Comparison of ENCODE assay signal across 20 cellular contexts in the genomic region with DNA sequence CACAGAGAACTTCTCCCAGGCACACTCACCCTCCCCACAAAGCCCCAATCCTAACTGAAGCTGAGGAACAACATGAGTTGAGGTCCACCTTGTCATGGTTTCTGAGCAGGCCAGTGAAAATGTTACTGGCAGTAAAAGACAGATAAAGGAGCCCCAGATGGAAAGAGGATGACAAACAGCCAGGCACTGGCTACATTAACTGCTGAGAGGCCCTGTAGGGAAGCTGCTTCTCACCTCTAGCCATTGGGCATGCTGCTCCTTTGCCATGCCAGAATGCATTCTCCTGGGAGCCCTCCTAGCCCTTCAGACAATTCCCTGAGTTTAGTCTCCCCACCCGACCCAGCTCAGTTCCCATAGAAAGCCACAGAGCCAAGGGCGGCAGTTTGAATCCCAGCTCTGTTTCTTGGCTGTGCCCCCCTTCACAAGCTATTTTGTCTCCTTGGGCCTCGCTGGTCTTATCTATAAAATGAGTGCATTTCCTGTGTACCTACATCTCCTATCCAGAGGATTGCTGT.
DNase-seq lines count a peak whose midpoint lies in the region; ATAC-seq and TF ChIP-seq lines count a peak whose summit lies in the region.
"Had no signal": no experiment of that assay in that cellular context is flagged by ENCODE, and none has a peak within 500 bp of the region (broad histone marks: within the 10 kb centered on the region; RNA-seq: fewer than 3 reads in every experiment).

No MANE protein-coding gene starts in this region.

- CTCF ChIA-PET in SK-N-SH (lab: Yijun Ruan, JAX): interaction anchor here (0.6 to 1.2 kb wide), 2 partner anchors 50 to 61 kb away, joined by 3 to 4 read pairs; a partner anchor contains a TSS

- H3K4me2 ChIP-seq in SK-N-SH: no peak overlapping the region

- DNase-seq in OCI-M2 (lab: John Stamatoyannopoulos, UW; ENCODE audit: unreplicated experiment): peak; percentile 29
- DNase-seq in chondrocyte (ENCODE audit: low spot score): no peak
- DNase-seq in lung (ENCODE audit: low spot score): no peak
- no peak for DNase-seq in stomach
- no peak for DNase-seq in NCI-H2029 (lab: John Stamatoyannopoulos, UW)
- no peak for DNase-seq in SK-N-SH
- DNase-seq in H4 (ENCODE audit: low spot score): no peak
- DNase-seq: activated CD4-positive, alpha-beta memory T cell treated with anti-CD3 and anti-CD28 coated beads for 36 hours; anterior cingulate cortex; CD4-positive, alpha-beta memory T cell; cerebellar nuclear complex; DMS153; naive thymus-derived CD8-positive, alpha-beta T cell; NCI-H1417; NCI-H2107; NCI-H524 treated with DMSO at 0.1 percent for 48 hours; RPMI8226 had no signal

- H3K36me3 Mint-ChIP-seq in chondrocyte (ENCODE audit: low read depth): peaks cover 38% of the 10 kb centered on the region
- H3K36me3 Mint-ChIP-seq: activated CD4-positive, alpha-beta memory T cell treated with anti-CD3 and anti-CD28 coated beads for 36 hours; CD4-positive, alpha-beta memory T cell; naive thymus-derived CD8-positive, alpha-beta T cell had no signal

- H3K9me3 ChIP-seq in lung (ENCODE audit: control insufficient read depth in 2 of 2, insufficient read depth in 1 of 2, low read length in 1 of 2): no peaks in the 10 kb centered on the region
- no peaks in the 10 kb centered on the region for H3K9me3 ChIP-seq in stomach
- H3K9me3 ChIP-seq in SK-N-SH: no peaks in the 10 kb centered on the region
- H3K9me3 ChIP-seq: HAP-1, sigmoid colon had no signal

- TF ChIP-seq CTCF in chondrocyte (IDR thresholded peaks at IDR 0.05) (no peak), lung (IDR thresholded peaks at IDR 0.05; ENCODE audit: control extremely low read depth, extremely low read depth) (no peak), stomach (IDR thresholded peaks at IDR 0.05) (no peak), SK-N-SH (IDR thresholded peaks at IDR 0.05) (no peak)

- peaks cover 4 to 9% of the 10 kb centered on the region in 2 donors for H3K4me1 ChIP-seq in lung (ENCODE audit: control insufficient read depth in 2 of 2, insufficient read depth in 2 of 2, low read length in 2 of 2)
- peaks cover 0 to 25% (median 12%) of the 10 kb centered on the region in 4 donors for H3K4me1 ChIP-seq in stomach
- H3K4me1 ChIP-seq in SK-N-SH (ENCODE audit: control insufficient read depth in 1 of 2, insufficient read depth in 2 of 2, low read depth in 1 of 2, low read length in 1 of 2): no peaks in the 10 kb centered on the region; a peak in 1 of 4 replicates
- H3K4me1 ChIP-seq: HAP-1, sigmoid colon had no signal

- WGBS in lung, 2 donors: 64 to 68% methylated on average over 3 of the region's 3 CpGs
- 60 to 77% (median 70%) methylated on average over 3 of the region's 3 CpGs for WGBS in stomach, 5 donors
- 76% methylated on average over 2 of the region's 3 CpGs for WGBS in SK-N-SH (ENCODE audit: low lambda C conversion rate)

- peaks cover 70% of the 10 kb centered on the region for H3K4me1 Mint-ChIP-seq in chondrocyte (ENCODE audit: low read depth)
- H3K4me1 Mint-ChIP-seq: CD4-positive, alpha-beta memory T cell; naive thymus-derived CD8-positive, alpha-beta T cell had no signal

- ATAC-seq in lung (ENCODE audit: insufficient read depth, low FRiP score): no peak
- ATAC-seq in GM19035 (IDR thresholded peaks at IDR 0.05; ENCODE audit: unreplicated experiment): no peak
- ATAC-seq: naive thymus-derived CD8-positive, alpha-beta T cell had no signal

- no peaks in the 10 kb centered on the region for H3K9me2 ChIP-seq in SK-N-SH

- no peak for TF ChIP-seq POLR2A in stomach (IDR thresholded peaks at IDR 0.05)

- H3K27me3 Mint-ChIP-seq in chondrocyte (ENCODE audit: low read depth): no peaks in the 10 kb centered on the region
- H3K27me3 Mint-ChIP-seq: activated CD4-positive, alpha-beta memory T cell treated with anti-CD3 and anti-CD28 coated beads for 36 hours had no signal

- no peak for TF ChIP-seq RAD21 in SK-N-SH (IDR thresholded peaks at IDR 0.05; ENCODE audit: low read length)

- POLR2A ChIA-PET in SK-N-SH (lab: Yijun Ruan, JAX): interaction anchor here (1.0 kb wide), 1 partner anchor 16 kb away, joined by 4 read pairs; no protein-coding TSS in a partner anchor

- H3K79me2 ChIP-seq in SK-N-SH (ENCODE audit: insufficient read depth): no peaks in the 10 kb centered on the region

- H3K27ac ChIP-seq in lung (ENCODE audit: low read depth in 1 of 2, low read length in 1 of 2): peak overlapping the region; percentile 40 to 55
- H3K27ac ChIP-seq in stomach: peak overlapping the region in 3 of 5 donors; percentile 10 to 18 (median 11)
- H3K27ac ChIP-seq in SK-N-SH (ENCODE audit: low read depth in 2 of 2, low read length in 1 of 2): no peak overlapping the region
- H3K27ac ChIP-seq: sigmoid colon had no signal

- H3K27ac Mint-ChIP-seq in chondrocyte (ENCODE audit: unreplicated experiment): peak overlapping the region; percentile 98
- H3K27ac Mint-ChIP-seq: activated CD4-positive, alpha-beta memory T cell treated with anti-CD3 and anti-CD28 coated beads for 36 hours; CD4-positive, alpha-beta memory T cell; naive thymus-derived CD8-positive, alpha-beta T cell had no signal

- no peaks in the 10 kb centered on the region for H3F3A ChIP-seq in SK-N-SH (replicated peaks; ENCODE audit: insufficient read depth)

- H3K9me3 Mint-ChIP-seq in chondrocyte (ENCODE audit: low read depth): peaks cover 2% of the 10 kb centered on the region
- H3K9me3 Mint-ChIP-seq: activated CD4-positive, alpha-beta memory T cell treated with anti-CD3 and anti-CD28 coated beads for 36 hours; CD4-positive, alpha-beta memory T cell; naive thymus-derived CD8-positive, alpha-beta T cell had no signal

- H3K4me3 ChIP-seq in lung: no peak overlapping the region
- no peak overlapping the region for H3K4me3 ChIP-seq in stomach
- H3K4me3 ChIP-seq in SK-N-SH (ENCODE audit: low read depth in 2 of 2, low read length in 1 of 2): no peak overlapping the region
- H3K4me3 ChIP-seq: HAP-1, sigmoid colon had no signal

- no peak overlapping the region for H2AFZ ChIP-seq in SK-N-SH (ENCODE audit: low read depth)

- no peak overlapping the region for H3K4me3 Mint-ChIP-seq in chondrocyte (ENCODE audit: unreplicated experiment)
- H3K4me3 Mint-ChIP-seq: activated CD4-positive, alpha-beta memory T cell treated with anti-CD3 and anti-CD28 coated beads for 36 hours; CD4-positive, alpha-beta memory T cell; naive thymus-derived CD8-positive, alpha-beta T cell had no signal

- TF ChIP-seq EP300 in stomach (IDR thresholded peaks at IDR 0.05) (no peak), SK-N-SH (IDR thresholded peaks at IDR 0.05; ENCODE audit: borderline replicate concordance in 1 of 2, low read depth in 1 of 2, low read length in 1 of 2) (no peak)

- intact Hi-C loops in stomach (cut with DNase I; ENCODE audit: low total_unique reads): no loop called here

- H4K20me1 ChIP-seq in SK-N-SH (ENCODE audit: insufficient read depth): no peaks in the 10 kb centered on the region

- H3K9ac ChIP-seq in SK-N-SH: no peak overlapping the region

- H3K27me3 ChIP-seq in lung (ENCODE audit: control insufficient read depth, insufficient read depth) (no peaks in the 10 kb centered on the region), stomach (no peaks in the 10 kb centered on the region), SK-N-SH (ENCODE audit: insufficient read depth) (no peaks in the 10 kb centered on the region)
- H3K27me3 ChIP-seq: sigmoid colon had no signal

- H3K36me3 ChIP-seq in lung (ENCODE audit: control insufficient read depth in 2 of 2, insufficient read depth in 2 of 2, low read length in 2 of 2) (peaks cover 5 to 19% of the 10 kb centered on the region in 2 donors), stomach (peaks cover 0 to 34% (median 20%) of the 10 kb centered on the region in 4 donors), SK-N-SH (replicated peaks in 1 of 2; ENCODE audit: control insufficient read depth in 1 of 2, insufficient read depth in 2 of 2, low read length in 1 of 2) (peaks cover 0 to 37% of the 10 kb centered on the region in 2 experiments)
- H3K36me3 ChIP-seq: HAP-1, sigmoid colon had no signal

TF ChIP-seq in SK-N-SH, 30 proteins besides CTCF, POLR2A, EP300 and RAD21 (continues in another document):
- no peak for TF ChIP-seq TAF1 (IDR thresholded peaks at IDR 0.05; ENCODE audit: borderline replicate concordance, low read depth, low read length)
- no peak for TF ChIP-seq RXRA (IDR thresholded peaks at IDR 0.05; ENCODE audit: borderline replicate concordance, low read depth)
- TF ChIP-seq, protein P1, sequence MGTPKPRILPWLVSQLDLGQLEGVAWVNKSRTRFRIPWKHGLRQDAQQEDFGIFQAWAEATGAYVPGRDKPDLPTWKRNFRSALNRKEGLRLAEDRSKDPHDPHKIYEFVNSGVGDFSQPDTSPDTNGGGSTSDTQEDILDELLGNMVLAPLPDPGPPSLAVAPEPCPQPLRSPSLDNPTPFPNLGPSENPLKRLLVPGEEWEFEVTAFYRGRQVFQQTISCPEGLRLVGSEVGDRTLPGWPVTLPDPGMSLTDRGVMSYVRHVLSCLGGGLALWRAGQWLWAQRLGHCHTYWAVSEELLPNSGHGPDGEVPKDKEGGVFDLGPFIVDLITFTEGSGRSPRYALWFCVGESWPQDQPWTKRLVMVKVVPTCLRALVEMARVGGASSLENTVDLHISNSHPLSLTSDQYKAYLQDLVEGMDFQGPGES (IDR thresholded peaks at IDR 0.05; ENCODE audit: low read depth, low read length): no peak
- TF ChIP-seq, protein P2, sequence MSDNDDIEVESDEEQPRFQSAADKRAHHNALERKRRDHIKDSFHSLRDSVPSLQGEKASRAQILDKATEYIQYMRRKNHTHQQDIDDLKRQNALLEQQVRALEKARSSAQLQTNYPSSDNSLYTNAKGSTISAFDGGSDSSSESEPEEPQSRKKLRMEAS (IDR thresholded peaks at IDR 0.05; ENCODE audit: low read depth): no peak
- no peak for TF ChIP-seq RCOR1 (IDR thresholded peaks at IDR 0.05; ENCODE audit: low read length)
- TF ChIP-seq FOXM1 (IDR thresholded peaks at IDR 0.05; ENCODE audit: low read depth): no peak
- no peak for TF ChIP-seq ELF1 (IDR thresholded peaks at IDR 0.05)
- TF ChIP-seq, protein P3, sequence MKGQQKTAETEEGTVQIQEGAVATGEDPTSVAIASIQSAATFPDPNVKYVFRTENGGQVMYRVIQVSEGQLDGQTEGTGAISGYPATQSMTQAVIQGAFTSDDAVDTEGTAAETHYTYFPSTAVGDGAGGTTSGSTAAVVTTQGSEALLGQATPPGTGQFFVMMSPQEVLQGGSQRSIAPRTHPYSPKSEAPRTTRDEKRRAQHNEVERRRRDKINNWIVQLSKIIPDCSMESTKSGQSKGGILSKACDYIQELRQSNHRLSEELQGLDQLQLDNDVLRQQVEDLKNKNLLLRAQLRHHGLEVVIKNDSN (IDR thresholded peaks at IDR 0.05; ENCODE audit: borderline replicate concordance, low read depth): no peak
- TF ChIP-seq MEF2A (IDR thresholded peaks at IDR 0.05; ENCODE audit: borderline replicate concordance, low read depth): no peak

Comparison
In these comparisons a context has a peak if more than half of its experiments do, and no peak if none do; other contexts are left out.
1. H3K27ac ChIP-seq: peak in lung (2 of 2) and stomach (3 of 5); none in SK-N-SH (0 of 2).